In the genomic region with DNA sequence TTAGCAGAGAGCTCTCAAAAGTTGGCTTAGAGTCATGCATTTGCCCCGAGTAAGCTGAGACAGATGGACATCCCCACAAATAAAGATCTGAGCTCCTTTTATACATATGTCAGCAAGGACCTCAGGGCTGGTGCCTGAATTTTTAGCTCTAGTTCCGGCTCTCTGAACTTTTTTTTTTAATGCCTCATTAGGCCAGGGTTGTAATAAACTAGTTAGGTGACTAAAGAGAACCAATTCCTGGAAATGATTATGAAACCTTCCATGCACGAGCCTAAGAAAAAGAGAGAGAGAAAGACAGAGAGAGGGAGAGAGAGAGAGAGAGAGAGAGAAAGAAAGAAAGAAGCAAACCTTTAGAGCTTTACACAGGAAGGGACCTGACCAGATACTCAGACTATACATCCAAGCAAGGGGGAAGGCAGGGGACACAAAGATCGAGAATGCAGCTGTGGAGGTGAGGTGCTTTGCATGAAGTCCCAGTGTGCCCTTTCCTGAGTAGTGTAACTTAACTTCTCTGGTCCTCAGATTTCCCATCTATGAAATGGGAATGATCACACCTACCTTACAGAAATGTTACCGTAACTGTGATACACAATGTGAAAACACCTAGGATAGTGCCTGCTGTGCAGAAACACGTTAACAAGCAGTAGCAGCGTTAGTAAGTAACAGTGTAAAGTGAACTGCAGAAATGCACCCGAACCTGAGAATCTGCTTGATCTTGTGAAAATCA, we compare ENCODE assay signal across 18 cellular contexts. TPM values are rescaled to one million over a fixed set of nuclear protein-coding genes. Genes with fewer than 3 reads are reported as not detected.
DNase-seq lines count a peak whose midpoint lies in the region; ATAC-seq, FAIRE-seq and TF ChIP-seq lines count a peak whose summit lies in the region.
"Had no signal": no experiment of that assay in that cellular context is flagged by ENCODE, and none has a peak within 500 bp of the region (broad histone marks: within the 10 kb centered on the region; RNA-seq: fewer than 3 reads in every experiment).

No MANE protein-coding gene starts in this region.

- intact Hi-C loops in HepG2 (cut with micrococcal nuclease; ENCODE audit: unreplicated experiment) (no loop called here), CD14-positive monocyte (cut with micrococcal nuclease) (no loop called here)

- H4K20me1 ChIP-seq in HepG2 (ENCODE audit: insufficient read depth, low read length): no peaks in the 10 kb centered on the region

- H3K4me1 Mint-ChIP-seq in CD14-positive monocyte (peaks cover 44% of the 10 kb centered on the region), nephron progenitor cell (peaks cover 53% of the 10 kb centered on the region)
- H3K4me1 Mint-ChIP-seq: central memory CD8-positive, alpha-beta T cell had no signal

- H3K9me3 ChIP-seq in HepG2 (ENCODE audit: low read length): 0 out of 2 replicates have a peak, but pooled peaks cover 4% of the 10 kb centered on the region
- H3K9me3 ChIP-seq: gastrocnemius medialis had no signal

- in situ Hi-C loops in Caki2 (cut with HindIII; ENCODE audit: low pct_unique_long_range_greater_than_20kb, low sequenced_read_pairs) (no loop called here), HepG2 (cut with HindIII; ENCODE audit: extremely low pct_ligation_motif_present, low pct_unique_long_range_greater_than_20kb) (no loop called here)

- H2AFZ ChIP-seq in HepG2 (ENCODE audit: low read length): no peak overlapping the region

- H3K4me3 Mint-ChIP-seq in CD14-positive monocyte: no peak overlapping the region
- no peak overlapping the region for H3K4me3 Mint-ChIP-seq in nephron progenitor cell
- H3K4me3 Mint-ChIP-seq: central memory CD8-positive, alpha-beta T cell; stimulated activated naive CD8-positive, alpha-beta T cell treated with anti-CD3 and anti-CD28 coated beads, Interleukin-15, amount 100 ng/mL, for 72 hours had no signal

- POLR2A ChIA-PET in HepG2 (lab: Yijun Ruan, JAX): no interaction called here

- H3K4me2 ChIP-seq in HepG2 (ENCODE audit: low read depth, low read length): peak overlapping the region; percentile 44

- DNase-seq in Caki2 (ENCODE audit: low read depth) (peak; percentile 51), OCI-M1 (lab: John Stamatoyannopoulos, UW) (peak; percentile 42), HepG2 (ENCODE audit: low spot score) (no peak), CD14-positive monocyte (ENCODE audit: low spot score) (no peak), nephron progenitor cell (no peak), erythroblast (lab: John Stamatoyannopoulos, UW) (no peak)
- DNase-seq: activated CD4-positive, alpha-beta T cell treated with anti-CD3 and anti-CD28 coated beads for 1 hour; activated T-cell treated with anti-CD3 and anti-CD28 coated beads for 4 hours; DMS153; gastrocnemius medialis; GOT3; NCI-H748 treated with DMSO at 0.1 percent for 48 hours; stimulated activated naive CD8-positive, alpha-beta T cell treated with anti-CD3 and anti-CD28 coated beads, Interleukin-15, amount 100 ng/mL, for 72 hours; T-helper 1 cell had no signal

- peaks cover 0 to 8% (median 0%) of the 10 kb centered on the region in 7 donors for H3K9me3 Mint-ChIP-seq in CD14-positive monocyte
- peaks cover 4% of the 10 kb centered on the region for H3K9me3 Mint-ChIP-seq in nephron progenitor cell
- H3K9me3 Mint-ChIP-seq: central memory CD8-positive, alpha-beta T cell had no signal

- H3K9ac ChIP-seq in HepG2 (ENCODE audit: insufficient read depth, low read depth, low read length): no peak overlapping the region

- no peaks in the 10 kb centered on the region for H3K79me2 ChIP-seq in HepG2 (ENCODE audit: insufficient read depth, low read length)

- TF ChIP-seq CTCF in HepG2 (CRISPR knock-in tag; IDR thresholded peaks at IDR 0.05): no peak
- no peak for TF ChIP-seq CTCF in CD14-positive monocyte (IDR thresholded peaks at IDR 0.05)
- TF ChIP-seq CTCF in nephron progenitor cell (IDR thresholded peaks at IDR 0.05): no peak

- H3K36me3 Mint-ChIP-seq in CD14-positive monocyte (peaks cover 4% of the 10 kb centered on the region in 2 donors), nephron progenitor cell (ENCODE audit: low read depth) (no peaks in the 10 kb centered on the region)

- peaks cover 87% of the 10 kb centered on the region for H3K4me1 ChIP-seq in HepG2 (ENCODE audit: insufficient read depth, low read length)
- H3K4me1 ChIP-seq: gastrocnemius medialis had no signal

- H3K36me3 ChIP-seq in HepG2 (replicated peaks in 1 of 2; ENCODE audit: control insufficient read depth in 1 of 2, insufficient read depth in 2 of 2, low read length in 2 of 2): no peaks in the 10 kb centered on the region
- H3K36me3 ChIP-seq: gastrocnemius medialis had no signal

- FAIRE-seq in HepG2 (lab: Jason Lieb, UNC): no peak
- FAIRE-seq: endometrium had no signal

- no peak for TF ChIP-seq POLR2A in HepG2 (IDR thresholded peaks at IDR 0.05; ENCODE audit: insufficient read depth in 1 of 2, low read depth in 2 of 2, low read length in 2 of 2)
- TF ChIP-seq POLR2A in erythroblast (IDR thresholded peaks at IDR 0.05; ENCODE audit: low read length): no peak

- no peak for TF ChIP-seq RAD21 in HepG2 (CRISPR knock-in tag; IDR thresholded peaks at IDR 0.05)

- no peak for ATAC-seq in HepG2
- ATAC-seq: gastrocnemius medialis had no signal

- TF ChIP-seq EP300 in HepG2 (IDR thresholded peaks at IDR 0.05; ENCODE audit: low read depth in 2 of 2, low read length in 2 of 2) (no peak), HepG2 (CRISPR knock-in tag; IDR thresholded peaks at IDR 0.05; ENCODE audit: borderline replicate concordance) (no peak)

- no peak overlapping the region for H3K27ac ChIP-seq in HepG2 (ENCODE audit: extremely low read length, insufficient read depth, low read length)
- H3K27ac ChIP-seq: gastrocnemius medialis had no signal

- H3K27ac Mint-ChIP-seq in CD14-positive monocyte (peak overlapping the region in 1 of 7 donors; percentile 68), nephron progenitor cell (no peak overlapping the region)
- H3K27ac Mint-ChIP-seq: stimulated activated naive CD8-positive, alpha-beta T cell treated with anti-CD3 and anti-CD28 coated beads, Interleukin-15, amount 100 ng/mL, for 72 hours had no signal

- WGBS in HepG2 (ENCODE audit: low lambda C conversion rate): 15% methylated on average over 8 of the region's 8 CpGs

- H3K27me3 Mint-ChIP-seq in CD14-positive monocyte (ENCODE audit: low read depth in 3 of 3): peaks cover 17 to 20% (median 19%) of the 10 kb centered on the region in 3 donors
- no peaks in the 10 kb centered on the region for H3K27me3 Mint-ChIP-seq in nephron progenitor cell (ENCODE audit: low read depth, poor library complexity)
- H3K27me3 Mint-ChIP-seq: central memory CD8-positive, alpha-beta T cell; stimulated activated naive CD8-positive, alpha-beta T cell treated with anti-CD3 and anti-CD28 coated beads, Interleukin-15, amount 100 ng/mL, for 72 hours had no signal

- CTCF ChIA-PET in HepG2 (lab: Yijun Ruan, JAX; ENCODE audit: low intra/inter-chr PET ratio, low total read pairs): no interaction called here

- no peak overlapping the region; a peak in 1 of 6 replicates for H3K4me3 ChIP-seq in HepG2 (replicated peaks in 1 of 3; ENCODE audit: insufficient read depth in 1 of 3, low read depth in 2 of 3, low read length in 3 of 3)
- H3K4me3 ChIP-seq: gastrocnemius medialis had no signal

- no peaks in the 10 kb centered on the region; a peak in 1 of 5 replicates for H3K27me3 ChIP-seq in HepG2 (ENCODE audit: control insufficient read depth in 1 of 2, insufficient read depth in 2 of 2, low read length in 2 of 2)
- H3K27me3 ChIP-seq: gastrocnemius medialis had no signal

- BruUV-seq in HepG2 (replicated peaks; lab: Mats Ljungman, UMichigan): no TSS peak

RNA-seq across cellular contexts. Expression of a gene that starts 8.5 kb away (rescaled TPM):
- not detected in 2 replicates for total RNA-seq in Caki2 (2014; rRNA removed; shearing (Covaris generic); ENCODE audit: low replicate concordance)
- not detected in 2 replicates for total RNA-seq in HepG2 (2016; rRNA removed; fragmentation: Illumina TruSeq; extraction: Trizol)
- not detected in 2 replicates for total RNA-seq in HepG2 (2016; cell fraction: cytosol; rRNA removed; fragmentation: Illumina TruSeq; extraction: Trizol; ENCODE audit: low read depth)
- not detected in 2 replicates for total RNA-seq in HepG2 (2016; cell fraction: insoluble cytoplasmic fraction; rRNA removed; fragmentation: Illumina TruSeq; extraction: Trizol)
- not detected in 2 replicates for total RNA-seq in HepG2 (2016; cell fraction: membrane; rRNA removed; fragmentation: Illumina TruSeq; extraction: Trizol)
- not detected in 2 replicates for total RNA-seq in HepG2 (2016; cell fraction: nucleus; rRNA removed; fragmentation: Illumina TruSeq; extraction: Trizol)
- 0.04 TPM in 1 of 2 replicates, not detected in the other for polyA plus RNA-seq in HepG2 (2011; rRNA removed)
- polyA plus RNA-seq in HepG2 (2011; cell fraction: cytosol; rRNA removed): not detected in 2 replicates
- not detected in 2 replicates for polyA plus RNA-seq in HepG2 (2011; cell fraction: nucleus; rRNA removed)
- polyA plus RNA-seq in HepG2 (2012): not detected in 2 replicates
- polyA plus RNA-seq in HepG2 (2016; cell fraction: cytosol; fragmentation: Illumina TruSeq; extraction: Trizol; ENCODE audit: low read depth): not detected in 2 replicates
- not detected in 2 replicates for polyA plus RNA-seq in HepG2 (2016; cell fraction: insoluble cytoplasmic fraction; fragmentation: Illumina TruSeq; extraction: Trizol; ENCODE audit: low read depth)
- polyA plus RNA-seq in HepG2 (2016; cell fraction: membrane; fragmentation: Illumina TruSeq; extraction: Trizol; ENCODE audit: low read depth): not detected in 2 replicates
- not detected in 2 replicates for polyA plus RNA-seq in HepG2 (2016; cell fraction: nucleus; fragmentation: Illumina TruSeq; extraction: Trizol; ENCODE audit: insufficient read depth, low read depth)
- not detected in 2 replicates for polyA minus RNA-seq in HepG2 (2011; rRNA and poly(A)+ RNA removed; ENCODE audit: low replicate concordance)
- polyA minus RNA-seq in HepG2 (2011; cell fraction: cytosol; rRNA and poly(A)+ RNA removed): not detected in 2 replicates
- not detected in 2 replicates for polyA minus RNA-seq in HepG2 (2011; cell fraction: nucleus; rRNA and poly(A)+ RNA removed)
- not detected for polyA plus RNA-seq in CD14-positive monocyte

RNA-seq across cellular contexts. Expression of a gene that starts 15.5 kb away (rescaled TPM):
- 0.14 TPM in 1 of 2 replicates, not detected in the other for total RNA-seq in Caki2 (2014; rRNA removed; shearing (Covaris generic); ENCODE audit: low replicate concordance)
- not detected in 2 replicates for total RNA-seq in HepG2 (2016; rRNA removed; fragmentation: Illumina TruSeq; extraction: Trizol)
- not detected in 2 replicates for total RNA-seq in HepG2 (2016; cell fraction: cytosol; rRNA removed; fragmentation: Illumina TruSeq; extraction: Trizol; ENCODE audit: low read depth)
- not detected in 2 replicates for total RNA-seq in HepG2 (2016; cell fraction: insoluble cytoplasmic fraction; rRNA removed; fragmentation: Illumina TruSeq; extraction: Trizol)
- total RNA-seq in HepG2 (2016; cell fraction: membrane; rRNA removed; fragmentation: Illumina TruSeq; extraction: Trizol): not detected in 2 replicates
- total RNA-seq in HepG2 (2016; cell fraction: nucleus; rRNA removed; fragmentation: Illumina TruSeq; extraction: Trizol): not detected in 2 replicates
- polyA plus RNA-seq in HepG2 (2011; rRNA removed): not detected in 2 replicates
- polyA plus RNA-seq in HepG2 (2011; cell fraction: cytosol; rRNA removed): not detected in 2 replicates
- polyA plus RNA-seq in HepG2 (2011; cell fraction: nucleus; rRNA removed): not detected in 2 replicates
- polyA plus RNA-seq in HepG2 (2012): not detected in 2 replicates
- not detected in 2 replicates for polyA plus RNA-seq in HepG2 (2016; cell fraction: cytosol; fragmentation: Illumina TruSeq; extraction: Trizol; ENCODE audit: low read depth)
- not detected in 2 replicates for polyA plus RNA-seq in HepG2 (2016; cell fraction: insoluble cytoplasmic fraction; fragmentation: Illumina TruSeq; extraction: Trizol; ENCODE audit: low read depth)
- not detected in 2 replicates for polyA plus RNA-seq in HepG2 (2016; cell fraction: membrane; fragmentation: Illumina TruSeq; extraction: Trizol; ENCODE audit: low read depth)
- polyA plus RNA-seq in HepG2 (2016; cell fraction: nucleus; fragmentation: Illumina TruSeq; extraction: Trizol; ENCODE audit: insufficient read depth, low read depth): not detected in 2 replicates
- not detected in 2 replicates for polyA minus RNA-seq in HepG2 (2011; rRNA and poly(A)+ RNA removed; ENCODE audit: low replicate concordance)
- polyA minus RNA-seq in HepG2 (2011; cell fraction: cytosol; rRNA and poly(A)+ RNA removed): not detected in 2 replicates
- polyA minus RNA-seq in HepG2 (2011; cell fraction: nucleus; rRNA and poly(A)+ RNA removed): not detected in 2 replicates
- polyA plus RNA-seq in CD14-positive monocyte: not detected
- total RNA-seq: gastrocnemius medialis, mesenteric fat pad, omental fat pad had no signal

RNA-seq across cellular contexts. Expression of a gene that starts 33.0 kb away (rescaled TPM):
- total RNA-seq in Caki2 (2014; rRNA removed; shearing (Covaris generic); ENCODE audit: low replicate concordance): not detected in 2 replicates
- not detected in 2 replicates for total RNA-seq in HepG2 (2016; rRNA removed; fragmentation: Illumina TruSeq; extraction: Trizol)
- total RNA-seq in HepG2 (2016; cell fraction: cytosol; rRNA removed; fragmentation: Illumina TruSeq; extraction: Trizol; ENCODE audit: low read depth): not detected in 2 replicates
- not detected in 2 replicates for total RNA-seq in HepG2 (2016; cell fraction: insoluble cytoplasmic fraction; rRNA removed; fragmentation: Illumina TruSeq; extraction: Trizol)
- total RNA-seq in HepG2 (2016; cell fraction: membrane; rRNA removed; fragmentation: Illumina TruSeq; extraction: Trizol): not detected in 2 replicates
- total RNA-seq in HepG2 (2016; cell fraction: nucleus; rRNA removed; fragmentation: Illumina TruSeq; extraction: Trizol): not detected in 2 replicates
- polyA plus RNA-seq in HepG2 (2011; rRNA removed) (0.47 TPM in 1 of 2 replicates, not detected in the other), CD14-positive monocyte (1 to 10 TPM; 2.2 to 3.0 TPM)
- polyA plus RNA-seq in HepG2 (2011; cell fraction: cytosol; rRNA removed): 0.10 TPM in 1 of 2 replicates, not detected in the other
- polyA plus RNA-seq in HepG2 (2011; cell fraction: nucleus; rRNA removed): 0.10 TPM in 1 of 2 replicates, not detected in the other
- polyA plus RNA-seq in HepG2 (2012): not detected in 2 replicates
- polyA plus RNA-seq in HepG2 (2016; cell fraction: cytosol; fragmentation: Illumina TruSeq; extraction: Trizol; ENCODE audit: low read depth): not detected in 2 replicates
- not detected in 2 replicates for polyA plus RNA-seq in HepG2 (2016; cell fraction: insoluble cytoplasmic fraction; fragmentation: Illumina TruSeq; extraction: Trizol; ENCODE audit: low read depth)
- polyA plus RNA-seq in HepG2 (2016; cell fraction: membrane; fragmentation: Illumina TruSeq; extraction: Trizol; ENCODE audit: low read depth): not detected in 2 replicates
- polyA plus RNA-seq in HepG2 (2016; cell fraction: nucleus; fragmentation: Illumina TruSeq; extraction: Trizol; ENCODE audit: insufficient read depth, low read depth): not detected in 2 replicates
- 3.1 TPM in 1 of 2 replicates, not detected in the other for polyA minus RNA-seq in HepG2 (2011; rRNA and poly(A)+ RNA removed; ENCODE audit: low replicate concordance)
- not detected in 2 replicates for polyA minus RNA-seq in HepG2 (2011; cell fraction: cytosol; rRNA and poly(A)+ RNA removed)
- not detected in 2 replicates for polyA minus RNA-seq in HepG2 (2011; cell fraction: nucleus; rRNA and poly(A)+ RNA removed)

RNA-seq across cellular contexts. Expression of a gene that starts 57.5 kb away (rescaled TPM):
- total RNA-seq in Caki2 (2014; rRNA removed; shearing (Covaris generic); ENCODE audit: low replicate concordance): not detected in 2 replicates
- not detected in 2 replicates for total RNA-seq in HepG2 (2016; rRNA removed; fragmentation: Illumina TruSeq; extraction: Trizol)
- total RNA-seq in HepG2 (2016; cell fraction: cytosol; rRNA removed; fragmentation: Illumina TruSeq; extraction: Trizol; ENCODE audit: low read depth): not detected in 2 replicates
- not detected in 2 replicates for total RNA-seq in HepG2 (2016; cell fraction: insoluble cytoplasmic fraction; rRNA removed; fragmentation: Illumina TruSeq; extraction: Trizol)
- total RNA-seq in HepG2 (2016; cell fraction: membrane; rRNA removed; fragmentation: Illumina TruSeq; extraction: Trizol): not detected in 2 replicates
- total RNA-seq in HepG2 (2016; cell fraction: nucleus; rRNA removed; fragmentation: Illumina TruSeq; extraction: Trizol): not detected in 2 replicates
- polyA plus RNA-seq in HepG2 (2011; rRNA removed) (not detected in 2 replicates), CD14-positive monocyte (not detected)
- polyA plus RNA-seq in HepG2 (2011; cell fraction: cytosol; rRNA removed): not detected in 2 replicates
- not detected in 2 replicates for polyA plus RNA-seq in HepG2 (2011; cell fraction: nucleus; rRNA removed)
- not detected in 2 replicates for polyA plus RNA-seq in HepG2 (2012)
- polyA plus RNA-seq in HepG2 (2016; cell fraction: cytosol; fragmentation: Illumina TruSeq; extraction: Trizol; ENCODE audit: low read depth): not detected in 2 replicates
- not detected in 2 replicates for polyA plus RNA-seq in HepG2 (2016; cell fraction: insoluble cytoplasmic fraction; fragmentation: Illumina TruSeq; extraction: Trizol; ENCODE audit: low read depth)
- not detected in 2 replicates for polyA plus RNA-seq in HepG2 (2016; cell fraction: membrane; fragmentation: Illumina TruSeq; extraction: Trizol; ENCODE audit: low read depth)
- polyA plus RNA-seq in HepG2 (2016; cell fraction: nucleus; fragmentation: Illumina TruSeq; extraction: Trizol; ENCODE audit: insufficient read depth, low read depth): not detected in 2 replicates
- polyA minus RNA-seq in HepG2 (2011; rRNA and poly(A)+ RNA removed; ENCODE audit: low replicate concordance): 0.12 TPM in 1 of 2 replicates, not detected in the other
- not detected in 2 replicates for polyA minus RNA-seq in HepG2 (2011; cell fraction: cytosol; rRNA and poly(A)+ RNA removed)
- polyA minus RNA-seq in HepG2 (2011; cell fraction: nucleus; rRNA and poly(A)+ RNA removed): not detected in 2 replicates
- total RNA-seq: gastrocnemius medialis, mesenteric fat pad had no signal

Comparison
In these comparisons a context has a peak if more than half of its experiments do, and no peak if none do; other contexts are left out.
1. DNase-seq: peak in Caki2 (single experiment) and OCI-M1 (single experiment); none in HepG2 (single experiment), CD14-positive monocyte (single experiment), nephron progenitor cell (single experiment) and erythroblast (0 of 2).